Comparison of ENCODE assay signal across 12 cellular contexts in genomic region chr18:63254716-63255399, GRCh38.
DNase-seq lines count a peak whose midpoint lies in the region; ATAC-seq and TF ChIP-seq lines count a peak whose summit lies in the region.
"Had no signal": no experiment of that assay in that cellular context is flagged by ENCODE, and none has a peak within 500 bp of the region (broad histone marks: within the 10 kb centered on the region; RNA-seq: fewer than 3 reads in every experiment).

No MANE protein-coding gene starts in this region.

- intact Hi-C loops in activated CD4-positive, alpha-beta memory T cell treated with anti-CD3 and anti-CD28 coated beads for 36 hours (cut with micrococcal nuclease), result loop anchor here (1.0 to 2.0 kb wide), 3 partner anchors 13 to 46 kb away; no protein-coding TSS in a partner anchor

- peaks cover 31% of the 10 kb centered on the region for H3K4me1 ChIP-seq in MM.1S (ENCODE audit: low read length)
- H3K4me1 ChIP-seq in neutrophil (ENCODE audit: control insufficient read depth in 1 of 2, insufficient read depth in 1 of 2, low read depth in 1 of 2, low read length in 1 of 2), result peaks cover 47 to 49% of the 10 kb centered on the region in 2 experiments
- H3K4me1 ChIP-seq: Caco-2 had no signal

- H3K27ac Mint-ChIP-seq in activated CD4-positive, alpha-beta memory T cell treated with anti-CD3 and anti-CD28 coated beads for 36 hours, result peak overlapping the region; percentile 62
- no peak overlapping the region for H3K27ac Mint-ChIP-seq in activated CD4-positive, alpha-beta memory T cell treated with anti-CD3 and anti-CD28 coated beads, Interleukin-2, amount 10 ng/mL, durations not matched to agents 7 days and 5 days

- H4K20me1 ChIP-seq in MM.1S (ENCODE audit: insufficient read depth, low read length), result no peaks in the 10 kb centered on the region

- no peak for TF ChIP-seq CTCF in MM.1S (IDR thresholded peaks at IDR 0.05; ENCODE audit: low read length)
- TF ChIP-seq CTCF in neutrophil (IDR thresholded peaks at IDR 0.05), result no peak

- CTCF ChIA-PET in activated CD4-positive, alpha-beta memory T cell treated with anti-CD3 and anti-CD28 coated beads for 36 hours (lab: Charles Lee), result interaction anchor here (0.9 to 1.1 kb wide), 2 partner anchors 48 to 239 kb away, joined by 4 read pairs; no protein-coding TSS in a partner anchor
- CTCF ChIA-PET in activated CD4-positive, alpha-beta memory T cell treated with anti-CD3 and anti-CD28 coated beads, Interleukin-2, amount 10 ng/mL, durations not matched to agents 7 days and 5 days (lab: Charles Lee), result interaction anchor here (0.8 to 1.3 kb wide), 2 partner anchors 15 to 63 kb away, joined by 3 to 4 read pairs; no protein-coding TSS in a partner anchor

- H3K27me3 ChIP-seq in MM.1S (replicated peaks; ENCODE audit: insufficient read depth, low read length), result no peaks in the 10 kb centered on the region
- no peaks in the 10 kb centered on the region for H3K27me3 ChIP-seq in neutrophil

- H2AFZ ChIP-seq in MM.1S (ENCODE audit: low read length), result no peak overlapping the region

- H3K9me3 Mint-ChIP-seq in activated CD4-positive, alpha-beta memory T cell treated with anti-CD3 and anti-CD28 coated beads for 36 hours, result no peaks in the 10 kb centered on the region
- peaks cover 3% of the 10 kb centered on the region for H3K9me3 Mint-ChIP-seq in activated CD4-positive, alpha-beta memory T cell treated with anti-CD3 and anti-CD28 coated beads, Interleukin-2, amount 10 ng/mL, durations not matched to agents 7 days and 5 days

- POLR2A ChIA-PET in activated CD4-positive, alpha-beta memory T cell treated with anti-CD3 and anti-CD28 coated beads for 36 hours (lab: Charles Lee), result interaction anchor here (1.2 to 1.3 kb wide), 2 partner anchors 33 to 41 kb away, joined by 3 to 5 read pairs; no protein-coding TSS in a partner anchor
- POLR2A ChIA-PET in activated CD4-positive, alpha-beta memory T cell treated with anti-CD3 and anti-CD28 coated beads, Interleukin-2, amount 10 ng/mL, durations not matched to agents 7 days and 5 days (lab: Charles Lee), result interaction anchor here (0.7 to 3.5 kb wide), 10 partner anchors 13 to 116 kb away, joined by 3 to 14 read pairs (median 3); no protein-coding TSS in a partner anchor

- H3K27me3 Mint-ChIP-seq in activated CD4-positive, alpha-beta memory T cell treated with anti-CD3 and anti-CD28 coated beads for 36 hours, result no peaks in the 10 kb centered on the region
- no peaks in the 10 kb centered on the region for H3K27me3 Mint-ChIP-seq in activated CD4-positive, alpha-beta memory T cell treated with anti-CD3 and anti-CD28 coated beads, Interleukin-2, amount 10 ng/mL, durations not matched to agents 7 days and 5 days

- ATAC-seq in GM19463 (IDR thresholded peaks at IDR 0.05; ENCODE audit: unreplicated experiment), result peak; percentile 3
- no peak for ATAC-seq in GM21367 (IDR thresholded peaks at IDR 0.05; ENCODE audit: unreplicated experiment)
- no peak for ATAC-seq in GM19452 (IDR thresholded peaks at IDR 0.05; ENCODE audit: unreplicated experiment)
- no peak for ATAC-seq in GM19351 (IDR thresholded peaks at IDR 0.05; ENCODE audit: unreplicated experiment)

- H3K4me2 ChIP-seq in MM.1S (ENCODE audit: low read depth, low read length), result peak overlapping the region; percentile 44; the same call in 1 of the 2 replicates

- no peak overlapping the region for H3K4me3 Mint-ChIP-seq in activated CD4-positive, alpha-beta memory T cell treated with anti-CD3 and anti-CD28 coated beads for 36 hours
- no peak overlapping the region for H3K4me3 Mint-ChIP-seq in activated CD4-positive, alpha-beta memory T cell treated with anti-CD3 and anti-CD28 coated beads, Interleukin-2, amount 10 ng/mL, durations not matched to agents 7 days and 5 days

- H3K9ac ChIP-seq in MM.1S (ENCODE audit: low read length), result peak overlapping the region; percentile 55; the same call in 1 of the 2 replicates

- peaks cover 31% of the 10 kb centered on the region for H3F3A ChIP-seq in MM.1S (ENCODE audit: insufficient read depth, low read length)

- H3K27ac ChIP-seq in MM.1S (ENCODE audit: low read length) (peak overlapping the region; percentile 97), neutrophil (peak overlapping the region; percentile 94)

- H3K36me3 Mint-ChIP-seq in activated CD4-positive, alpha-beta memory T cell treated with anti-CD3 and anti-CD28 coated beads for 36 hours, result peaks cover 59% of the 10 kb centered on the region
- peaks cover 82% of the 10 kb centered on the region for H3K36me3 Mint-ChIP-seq in activated CD4-positive, alpha-beta memory T cell treated with anti-CD3 and anti-CD28 coated beads, Interleukin-2, amount 10 ng/mL, durations not matched to agents 7 days and 5 days (ENCODE audit: low read depth)

- no peak for DNase-seq in activated CD4-positive, alpha-beta memory T cell treated with anti-CD3 and anti-CD28 coated beads for 36 hours
- no peak for DNase-seq in activated CD4-positive, alpha-beta memory T cell treated with anti-CD3 and anti-CD28 coated beads, Interleukin-2, amount 10 ng/mL, durations not matched to agents 7 days and 5 days
- DNase-seq in MM.1S, result no peak
- DNase-seq: amygdala; Caco-2; NCI-H1105 treated with DMSO at 0.1 percent for 48 hours; stimulated activated CD4-positive, alpha-beta T cell treated with anti-CD3 and anti-CD28 coated beads, Interleukin-4, amount 100 ng/mL, for 4 hours had no signal

- peaks cover 73% of the 10 kb centered on the region for H3K79me2 ChIP-seq in MM.1S (ENCODE audit: low read length)

- H3K9me3 ChIP-seq in MM.1S (replicated peaks; ENCODE audit: insufficient read depth, low read length), result no peaks in the 10 kb centered on the region
- H3K9me3 ChIP-seq in neutrophil, result no peaks in the 10 kb centered on the region
- H3K9me3 ChIP-seq: Caco-2 had no signal

- H3K9me2 ChIP-seq in MM.1S (replicated peaks; ENCODE audit: insufficient read depth, low read length), result no peaks in the 10 kb centered on the region

- H3K4me1 Mint-ChIP-seq in activated CD4-positive, alpha-beta memory T cell treated with anti-CD3 and anti-CD28 coated beads for 36 hours (ENCODE audit: low read depth), result peaks cover 80% of the 10 kb centered on the region
- peaks cover 82% of the 10 kb centered on the region for H3K4me1 Mint-ChIP-seq in activated CD4-positive, alpha-beta memory T cell treated with anti-CD3 and anti-CD28 coated beads, Interleukin-2, amount 10 ng/mL, durations not matched to agents 7 days and 5 days

- no peaks in the 10 kb centered on the region for H3K36me3 ChIP-seq in MM.1S (replicated peaks; ENCODE audit: insufficient read depth, low read length)
- no peaks in the 10 kb centered on the region for H3K36me3 ChIP-seq in neutrophil

- H3K4me3 ChIP-seq in MM.1S (ENCODE audit: low read length) (no peak overlapping the region), neutrophil (ENCODE audit: low read depth in 1 of 2, low read length in 1 of 2) (no peak overlapping the region)
